In genomic region chr15:23576034-23576433, GRCh38 we compare ENCODE assay signal across 10 cellular contexts. TPM values are rescaled to one million over a fixed set of nuclear protein-coding genes. Genes with fewer than 3 reads are reported as not detected.
"Had no signal": no experiment of that assay in that cellular context is flagged by ENCODE, and none has a peak within 500 bp of the region (broad histone marks: within the 10 kb centered on the region; RNA-seq: fewer than 3 reads in every experiment).

No MANE protein-coding gene starts in this region.

- H3K4me3 ChIP-seq: GM23248, GM23338, HAP-1 had no signal

- H3K9me3 ChIP-seq: HAP-1 had no signal

- H3K4me1 Mint-ChIP-seq: GM23338, H9 had no signal

- H3K27ac Mint-ChIP-seq: GM23338, H9, HFFc6 had no signal

- H3K4me1 ChIP-seq: HAP-1 had no signal

- H3K36me3 ChIP-seq: HAP-1 had no signal

- DNase-seq: GM23248, GOT3, H7, H9, HCEC 1CT, HFFc6 had no signal

- H3K4me3 Mint-ChIP-seq: GM23338, H9, HFFc6 had no signal

- ATAC-seq: GM23338, HCT116 had no signal

RNA-seq across cellular contexts. Expression of gene MKRN3, which starts 10.6 kb away (rescaled TPM):
- total RNA-seq: GM23338, H1, H7, H9 had no signal
